Comparison of ENCODE assay signal across 27 cellular contexts in the genomic region with DNA sequence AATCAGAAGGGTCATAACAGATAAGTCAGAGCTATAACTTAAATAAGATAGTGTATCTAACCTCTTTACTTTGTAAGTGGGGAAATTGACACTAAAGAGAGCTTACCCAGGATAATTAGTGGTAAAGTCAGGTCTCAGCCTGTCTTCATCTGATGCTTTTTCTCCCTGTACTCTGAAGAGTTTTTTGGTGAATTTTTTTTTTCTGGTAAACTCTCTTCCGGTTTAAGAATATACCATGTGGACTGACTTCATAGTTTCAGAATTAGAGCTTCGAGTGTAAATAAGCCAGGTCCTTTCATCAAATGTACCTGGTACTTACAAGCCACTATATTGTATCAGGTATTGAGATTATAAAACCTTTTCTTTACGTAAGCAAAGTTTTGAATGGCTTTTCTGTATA.
"Had no signal": no experiment of that assay in that cellular context is flagged by ENCODE, and none has a peak within 500 bp of the region (broad histone marks: within the 10 kb centered on the region; RNA-seq: fewer than 3 reads in every experiment).

No MANE protein-coding gene starts in this region.

- ATAC-seq: left colon; left lung; lower lobe of right lung; naive thymus-derived CD8-positive, alpha-beta T cell; right lobe of liver; stimulated activated memory B cell treated with anti-CD40 and anti-IgM and Interleukin-4, amounts not matched to agents 10 μg/mL and 1 μg/mL and 100 μg/mL, for 72 hours; stimulated activated naive CD8-positive, alpha-beta T cell treated with anti-CD3 and anti-CD28 coated beads, Interleukin-15, amount 100 ng/mL, for 72 hours had no signal

- H3K27me3 ChIP-seq: left lung, neural progenitor cell, right atrium auricular region, right lobe of liver, tibial nerve, uterus had no signal

- H3K9me3 ChIP-seq: left lung, lower lobe of right lung, neutrophil, right atrium auricular region, right lobe of liver, tibial nerve, uterus had no signal

- H3K27ac ChIP-seq: left lung, lower lobe of right lung, neural progenitor cell, neutrophil, parathyroid adenoma, right atrium auricular region, right lobe of liver, tibial nerve, uterus had no signal

- H3K4me1 ChIP-seq: uterus had no signal

- H3K4me2 ChIP-seq: neural progenitor cell, smooth muscle cell had no signal

- H3K4me3 ChIP-seq: left lung, lower lobe of right lung, neural progenitor cell, right atrium auricular region, right lobe of liver, smooth muscle cell, tibial nerve, uterus had no signal

- H3K9ac ChIP-seq: neural progenitor cell, parathyroid adenoma had no signal

- DNase-seq: hypothalamus; immature natural killer cell; kidney; left colon; left lung; lower lobe of right lung; mammary epithelial cell; mesenchymal stem cell; naive thymus-derived CD8-positive, alpha-beta T cell; nephron progenitor cell; occipital lobe; right lobe of liver; stimulated activated CD4-positive, alpha-beta T cell treated with anti-CD3 and anti-CD28 coated beads, Interleukin-1b, Interleukin-23, amount 100 ng/mL, for 48 hours; stimulated activated CD4-positive, alpha-beta T cell treated with anti-CD3 and anti-CD28 coated beads, Interleukin-2, amount 100 ng/mL, for 48 hours; stimulated activated CD4-positive, alpha-beta T cell treated with anti-CD3 and anti-CD28 coated beads, Interleukin-4, amount 100 ng/mL, for 4 hours; stimulated activated CD8-positive, alpha-beta memory T cell treated with anti-CD3 and anti-CD28 coated beads, Interleukin-4, amount 100 ng/mL, for 48 hours; stimulated activated naive CD4-positive, alpha-beta T cell treated with Interleukin-2 at 50 U/mL for 16 hours; stimulated activated naive CD8-positive, alpha-beta T cell treated with anti-CD3 and anti-CD28 coated beads, Interleukin-15, amount 100 ng/mL, for 72 hours; substantia nigra; uterus had no signal

- H2AFZ ChIP-seq: neural progenitor cell, parathyroid adenoma had no signal

- H3K36me3 ChIP-seq: neutrophil, uterus had no signal
